Comparison of ENCODE assay signal across 8 cellular contexts in genomic region chr5:57692582-57693487, GRCh38.
DNase-seq lines count a peak whose midpoint lies in the region; ATAC-seq, FAIRE-seq and TF ChIP-seq lines count a peak whose summit lies in the region.

No MANE protein-coding gene starts in this region.

- no peak for FAIRE-seq in D721Med (lab: Jason Lieb, UNC)

- H3K4me3 ChIP-seq in fibroblast of mammary gland (ENCODE audit: control insufficient read depth, low read depth, low read length), result no peak overlapping the region

- no peaks in the 10 kb centered on the region for H3K9me3 Mint-ChIP-seq in T-helper 2 cell treated with Interferon-gamma antibody and Interleukin-4, amounts not matched to agents 5 μg/mL and 100 μg/mL, for 36 hours
- H3K9me3 Mint-ChIP-seq in nephron progenitor cell, result peaks cover 4% of the 10 kb centered on the region

- H3K27me3 Mint-ChIP-seq in T-helper 2 cell treated with Interferon-gamma antibody and Interleukin-4, amounts not matched to agents 5 μg/mL and 100 μg/mL, for 36 hours (ENCODE audit: low read depth), result peaks cover 4% of the 10 kb centered on the region
- H3K27me3 Mint-ChIP-seq in nephron progenitor cell (ENCODE audit: low read depth, poor library complexity), result peaks cover 3% of the 10 kb centered on the region

- peaks cover 1% of the 10 kb centered on the region for H3K4me1 Mint-ChIP-seq in T-helper 2 cell treated with Interferon-gamma antibody and Interleukin-4, amounts not matched to agents 5 μg/mL and 100 μg/mL, for 36 hours (ENCODE audit: low read depth)
- H3K4me1 Mint-ChIP-seq in nephron progenitor cell, result peaks cover 56% of the 10 kb centered on the region

- H3K27ac Mint-ChIP-seq in T-helper 2 cell treated with Interferon-gamma antibody and Interleukin-4, amounts not matched to agents 5 μg/mL and 100 μg/mL, for 36 hours, result no peak overlapping the region
- peak overlapping the region; percentile 93 for H3K27ac Mint-ChIP-seq in nephron progenitor cell

- H3K36me3 Mint-ChIP-seq in T-helper 2 cell treated with Interferon-gamma antibody and Interleukin-4, amounts not matched to agents 5 μg/mL and 100 μg/mL, for 36 hours (ENCODE audit: low read depth), result no peaks in the 10 kb centered on the region
- H3K36me3 Mint-ChIP-seq in nephron progenitor cell (ENCODE audit: low read depth), result no peaks in the 10 kb centered on the region

- no peak overlapping the region for H3K4me3 Mint-ChIP-seq in T-helper 2 cell treated with Interferon-gamma antibody and Interleukin-4, amounts not matched to agents 5 μg/mL and 100 μg/mL, for 36 hours
- peak overlapping the region; percentile 21 for H3K4me3 Mint-ChIP-seq in nephron progenitor cell

- DNase-seq in C1 segment of cervical spinal cord (lab: John Stamatoyannopoulos, UW) (peak in 12 of 14 donors; percentile 2 to 86 (median 30)), HEK293T (ENCODE audit: extremely low spot score) (peak; percentile 34), fibroblast of mammary gland (ENCODE audit: low read depth) (peak; percentile 98), nephron progenitor cell (peak; percentile 13), D721Med (ENCODE audit: insufficient read length, low spot score) (no peak), NCI-H2196 treated with DMSO at 0.1 percent for 48 hours (lab: John Stamatoyannopoulos, UW; ENCODE audit: unreplicated experiment) (no peak)
- DNase-seq in T-helper 2 cell treated with Interferon-gamma antibody and Interleukin-4, amounts not matched to agents 5 μg/mL and 100 μg/mL, for 36 hours (ENCODE audit: low spot score), result peak; percentile 14

- TF ChIP-seq CTCF in fibroblast of mammary gland (conservative IDR thresholded peaks at IDR 0.05; ENCODE audit: control insufficient read depth, insufficient read depth, low read depth, low read length), result no peak
- no peak for TF ChIP-seq CTCF in nephron progenitor cell (IDR thresholded peaks at IDR 0.05)
- TF ChIP-seq CTCF in D721Med (IDR thresholded peaks at IDR 0.05; ENCODE audit: insufficient read depth, missing control alignments), result no peak

- POLR2A ChIA-PET in HEK293T (lab: Yijun Ruan, JAX), result no interaction called here

- ATAC-seq in HG03095 (IDR thresholded peaks at IDR 0.05; ENCODE audit: unreplicated experiment), result no peak

- CTCF ChIA-PET in HEK293T (lab: Yijun Ruan, JAX), result interaction anchor here (0.7 kb wide), 1 partner anchor 223 kb away, joined by 3 read pairs; no protein-coding TSS in a partner anchor

TF ChIP-seq in HEK293T, 16 proteins besides CTCF, POLR2A, EP300 and RAD21:
- TF ChIP-seq ZNF384 (IDR thresholded peaks at IDR 0.05), result no peak
- TF ChIP-seq SUZ12 (IDR thresholded peaks at IDR 0.05), result no peak
- no peak for TF ChIP-seq L3MBTL2 (conservative IDR thresholded peaks at IDR 0.05)
- no peak for TF ChIP-seq SP1 (IDR thresholded peaks at IDR 0.05)
- no peak for TF ChIP-seq LEF1 (IDR thresholded peaks at IDR 0.05; ENCODE audit: borderline replicate concordance)
- no peak for TF ChIP-seq FOXM1 (IDR thresholded peaks at IDR 0.05; ENCODE audit: borderline replicate concordance)
- no peak for TF ChIP-seq CTBP1 (IDR thresholded peaks at IDR 0.05; ENCODE audit: borderline replicate concordance)
- TF ChIP-seq BHLHE40 (IDR thresholded peaks at IDR 0.05; ENCODE audit: borderline replicate concordance), result no peak
- no peak for TF ChIP-seq TARDBP (IDR thresholded peaks at IDR 0.05)
- no peak for TF ChIP-seq FOXK2 (IDR thresholded peaks at IDR 0.05)
- no peak for TF ChIP-seq PKNOX1 (IDR thresholded peaks at IDR 0.05)
- TF ChIP-seq FOXA1 (IDR thresholded peaks at IDR 0.05), result no peak
- no peak for TF ChIP-seq ARNT (IDR thresholded peaks at IDR 0.05)

Comparison
In these comparisons a context has a peak if more than half of its experiments do, and no peak if none do; other contexts are left out.
1. DNase-seq: peak in C1 segment of cervical spinal cord (12 of 14), HEK293T (single experiment), T-helper 2 cell treated with Interferon-gamma antibody and Interleukin-4, amounts not matched to agents 5 μg/mL and 100 μg/mL, for 36 hours (single experiment), fibroblast of mammary gland (single experiment) and nephron progenitor cell (single experiment); none in D721Med (single experiment) and NCI-H2196 treated with DMSO at 0.1 percent for 48 hours (single experiment).